ENCODE assay signal across 8 cellular contexts in the genomic region with DNA sequence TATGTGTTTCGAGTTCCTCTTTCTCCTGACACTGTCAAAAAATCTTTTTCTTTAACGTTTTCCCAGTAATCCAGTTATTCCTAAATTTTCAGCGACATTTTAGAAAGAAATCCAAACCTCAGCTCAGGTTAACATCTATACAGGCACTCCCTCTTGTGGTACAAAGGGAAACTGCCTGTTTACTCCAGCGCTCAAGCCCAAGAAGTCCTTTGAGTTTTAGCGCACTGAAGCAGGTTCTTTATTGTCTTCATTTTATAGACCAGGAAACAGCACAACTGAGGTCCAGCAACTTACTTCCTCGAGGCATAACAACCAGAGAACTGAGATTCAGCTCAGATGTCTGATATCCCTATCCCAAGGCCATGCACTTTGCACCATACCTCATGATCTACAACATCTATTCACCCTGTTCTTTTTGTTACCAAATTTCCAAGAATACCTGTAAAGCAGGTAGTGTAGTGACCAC.
DNase-seq lines count a peak whose midpoint lies in the region; ATAC-seq and TF ChIP-seq lines count a peak whose summit lies in the region.

No MANE protein-coding gene starts in this region.

- no peaks in the 10 kb centered on the region for H3K9me3 Mint-ChIP-seq in activated T-cell treated with anti-CD3 and anti-CD28 coated beads, Interleukin-2, amount 50 U/mL, for 24 hours
- H3K9me3 Mint-ChIP-seq in natural killer cell = no peaks in the 10 kb centered on the region

- intact Hi-C loops in natural killer cell (cut with micrococcal nuclease) = loop anchor here (1.0 to 5.0 kb wide), 2 partner anchors 58 to 143 kb away; no protein-coding TSS in a partner anchor

- TF ChIP-seq CTCF in GM10266 (IDR thresholded peaks at IDR 0.05; ENCODE audit: control insufficient read depth, insufficient read depth, low read depth, missing control alignments) = peak; percentile 84
- peak; percentile 95 for TF ChIP-seq CTCF in fibroblast of pulmonary artery (IDR thresholded peaks at IDR 0.05; ENCODE audit: low read length, missing control alignments)
- TF ChIP-seq CTCF in natural killer cell (IDR thresholded peaks at IDR 0.05) = peak; percentile 90

- peak overlapping the region; percentile 32 for H3K4me3 Mint-ChIP-seq in activated T-cell treated with anti-CD3 and anti-CD28 coated beads, Interleukin-2, amount 50 U/mL, for 24 hours
- peak overlapping the region; percentile 31 for H3K4me3 Mint-ChIP-seq in natural killer cell

- H3K27ac Mint-ChIP-seq in activated T-cell treated with anti-CD3 and anti-CD28 coated beads, Interleukin-2, amount 50 U/mL, for 24 hours = peak overlapping the region; percentile 92
- H3K27ac Mint-ChIP-seq in natural killer cell = peak overlapping the region; percentile 65 to 68

- peaks cover 39% of the 10 kb centered on the region for H3K36me3 Mint-ChIP-seq in activated T-cell treated with anti-CD3 and anti-CD28 coated beads, Interleukin-2, amount 50 U/mL, for 24 hours (ENCODE audit: low read depth)
- peaks cover 3% of the 10 kb centered on the region for H3K36me3 Mint-ChIP-seq in natural killer cell

- no peak overlapping the region for H3K4me3 ChIP-seq in fibroblast of pulmonary artery (replicated peaks; ENCODE audit: low read depth, low read length)

- ATAC-seq in HG03439 (IDR thresholded peaks at IDR 0.05; ENCODE audit: unreplicated experiment) = peak; percentile 47
- ATAC-seq in natural killer cell = peak; percentile 49 to 74 (median 50)
- ATAC-seq in GM21381 (IDR thresholded peaks at IDR 0.05; ENCODE audit: unreplicated experiment) = no peak

- DNase-seq in GM10266 (ENCODE audit: extremely low spot score) = peak; percentile 49
- peak; percentile 77 for DNase-seq in NCI-H82 (lab: John Stamatoyannopoulos, UW)
- DNase-seq in activated T-cell treated with anti-CD3 and anti-CD28 coated beads, Interleukin-2, amount 50 U/mL, for 24 hours = no peak
- DNase-seq in fibroblast of pulmonary artery (ENCODE audit: low read depth) = peak; percentile 85
- no peak for DNase-seq in natural killer cell
- no peak for DNase-seq in 8988T

- peaks cover 74% of the 10 kb centered on the region for H3K4me1 Mint-ChIP-seq in activated T-cell treated with anti-CD3 and anti-CD28 coated beads, Interleukin-2, amount 50 U/mL, for 24 hours (ENCODE audit: low read depth)
- peaks cover 63 to 66% of the 10 kb centered on the region in 2 donors for H3K4me1 Mint-ChIP-seq in natural killer cell

- no peaks in the 10 kb centered on the region for H3K27me3 Mint-ChIP-seq in activated T-cell treated with anti-CD3 and anti-CD28 coated beads, Interleukin-2, amount 50 U/mL, for 24 hours
- no peaks in the 10 kb centered on the region for H3K27me3 Mint-ChIP-seq in natural killer cell (ENCODE audit: low read depth in 2 of 2)

Comparison
In these comparisons a context has a peak if more than half of its experiments do, and no peak if none do; other contexts are left out.
1. DNase-seq: peak in GM10266 (single experiment), NCI-H82 (single experiment) and fibroblast of pulmonary artery (single experiment); none in activated T-cell treated with anti-CD3 and anti-CD28 coated beads, Interleukin-2, amount 50 U/mL, for 24 hours (single experiment), natural killer cell (single experiment) and 8988T (single experiment).
2. Peak in every context shown above with its lines, with median percentiles within 50 percentile points of each other: CTCF ChIP-seq.